1 cellular context compared by ENCODE assay signal in genomic region chr4:105179539-105180401, GRCh38.
A peak's percentile ranks its signal among the peaks of the same experiment; 100 is the strongest.
TF ChIP-seq lines count a peak whose summit lies in the region.

No MANE protein-coding gene starts in this region.

TF ChIP-seq in HepG2, 621 proteins besides CTCF, POLR2A, EP300 and RAD21 (continued from another document):
- no peak for TF ChIP-seq NPAS2 (CRISPR knock-in tag; IDR thresholded peaks at IDR 0.05; ENCODE audit: borderline replicate concordance)
- no peak for TF ChIP-seq TBX3 (IDR thresholded peaks at IDR 0.05; ENCODE audit: borderline replicate concordance)
- TF ChIP-seq ZNF577 (CRISPR knock-in tag; IDR thresholded peaks at IDR 0.05; ENCODE audit: borderline replicate concordance, low read depth), result no peak
- TF ChIP-seq ATF1 (CRISPR knock-in tag; IDR thresholded peaks at IDR 0.05), result 0 out of 2 replicates have a peak, but pooled peaks have one; percentile 10
- no peak for TF ChIP-seq ZNF543 (CRISPR knock-in tag; IDR thresholded peaks at IDR 0.05)
- peak; percentile 97 for TF ChIP-seq ZNF317 (CRISPR knock-in tag; IDR thresholded peaks at IDR 0.05)
- TF ChIP-seq TFAP4 (IDR thresholded peaks at IDR 0.05; ENCODE audit: borderline replicate concordance, low read depth), result peak; percentile 16; the same call in 1 of the 2 replicates
- TF ChIP-seq DMTF1 (CRISPR knock-in tag; IDR thresholded peaks at IDR 0.05), result no peak
- no peak for TF ChIP-seq PHB2 (IDR thresholded peaks at IDR 0.05; ENCODE audit: partially characterized antibody)
- no peak for TF ChIP-seq ZHX2 (IDR thresholded peaks at IDR 0.05; ENCODE audit: low read depth)
- no peak for TF ChIP-seq ZHX2 (CRISPR knock-in tag; IDR thresholded peaks at IDR 0.05; ENCODE audit: borderline replicate concordance)
- no peak for TF ChIP-seq GABPA (IDR thresholded peaks at IDR 0.05; ENCODE audit: low read depth, low read length)
- TF ChIP-seq GABPA (CRISPR knock-in tag; IDR thresholded peaks at IDR 0.05; ENCODE audit: low read depth), result no peak
- TF ChIP-seq ZNF781 (CRISPR knock-in tag; IDR thresholded peaks at IDR 0.05; ENCODE audit: borderline replicate concordance, not compliant biosample characterization), result no peak
- TF ChIP-seq CBX1 (IDR thresholded peaks at IDR 0.05; ENCODE audit: low read depth), result no peak
- peak; percentile 54; the same call in 1 of the 2 replicates for TF ChIP-seq SAP130 (CRISPR knock-in tag; IDR thresholded peaks at IDR 0.05; ENCODE audit: low read depth)
- peak; percentile 76 for TF ChIP-seq ONECUT2 (CRISPR knock-in tag; IDR thresholded peaks at IDR 0.05)
- TF ChIP-seq ZNF557 (CRISPR knock-in tag; IDR thresholded peaks at IDR 0.05), result no peak
- no peak for TF ChIP-seq MYC (CRISPR knock-in tag; IDR thresholded peaks at IDR 0.05; ENCODE audit: borderline replicate concordance)
- TF ChIP-seq ATF7 (IDR thresholded peaks at IDR 0.05), result peak; percentile 47; the same call in 1 of the 2 replicates
- no peak for TF ChIP-seq ATF7 (CRISPR knock-in tag; IDR thresholded peaks at IDR 0.05)
- no peak for TF ChIP-seq ZNF34 (CRISPR knock-in tag; IDR thresholded peaks at IDR 0.05; ENCODE audit: borderline replicate concordance)
